In the genomic region with DNA sequence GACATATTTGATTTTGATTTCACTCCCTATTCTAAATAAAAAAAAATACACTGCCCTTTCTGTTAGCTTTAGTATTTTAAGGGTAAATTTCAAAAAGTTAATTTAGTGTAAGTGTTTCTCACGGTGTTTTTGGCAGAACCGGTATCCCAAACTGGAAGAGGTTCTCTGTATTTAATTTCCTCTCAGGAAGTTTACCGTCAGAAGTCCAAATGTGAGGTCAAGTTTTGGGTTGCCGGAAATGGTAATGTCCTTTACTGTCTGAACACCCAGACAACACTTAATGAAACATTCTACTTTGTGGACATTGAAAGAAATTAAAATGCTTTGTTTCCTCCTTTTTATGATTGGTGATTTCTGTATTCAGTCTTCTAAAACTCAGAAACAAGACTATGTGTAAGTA, we compare ENCODE assay signal across 16 cellular contexts.
DNase-seq lines count a peak whose midpoint lies in the region; ATAC-seq and TF ChIP-seq lines count a peak whose summit lies in the region.
"Had no signal": no experiment of that assay in that cellular context is flagged by ENCODE, and none has a peak within 500 bp of the region (broad histone marks: within the 10 kb centered on the region; RNA-seq: fewer than 3 reads in every experiment).

No MANE protein-coding gene starts in this region.

- DNase-seq in HCT116 (ENCODE audit: low read depth, low spot score) (no peak), RWPE2 (ENCODE audit: low spot score) (no peak), esophagus squamous epithelium (lab: John Stamatoyannopoulos, UW) (no peak), GOT3 (lab: John Stamatoyannopoulos, UW) (no peak), progenitor cell of endocrine pancreas (ENCODE audit: low spot score, unreplicated experiment) (no peak)
- DNase-seq in activated T-cell treated with anti-CD3 and anti-CD28 coated beads, Interleukin-2, amount 50 U/mL, for 1 hour, result no peak
- DNase-seq: C1 segment of cervical spinal cord; Caco-2; DMS53; H7; NCI-H1436 treated with DMSO at 0.1 percent for 48 hours; NCI-H2081 treated with DMSO at 0.1 percent for 48 hours; NCI-H526; NK-92 treated with Interleukin-12 subunit alpha and Interleukin-12 subunit beta, amount 100 ng/mL, for 24 hours had no signal

- no peak overlapping the region for H3K4me3 ChIP-seq in HCT116 (replicated peaks in 1 of 2; ENCODE audit: low read depth in 1 of 2, low read length in 2 of 2)
- no peak overlapping the region for H3K4me3 ChIP-seq in RWPE2 (ENCODE audit: severe bottlenecking)
- H3K4me3 ChIP-seq in esophagus squamous epithelium, result no peak overlapping the region
- H3K4me3 ChIP-seq in parathyroid adenoma (ENCODE audit: low read depth, low read length), result no peak overlapping the region

- H3K79me2 ChIP-seq in HCT116 (ENCODE audit: insufficient read depth, low read length) (no peaks in the 10 kb centered on the region), parathyroid adenoma (no peaks in the 10 kb centered on the region)

- TF ChIP-seq POLR2A in HCT116 (IDR thresholded peaks at IDR 0.05; ENCODE audit: borderline replicate concordance, extremely low read depth, insufficient read depth, insufficient read length) (no peak), esophagus squamous epithelium (IDR thresholded peaks at IDR 0.05) (no peak)

- no peak overlapping the region for H3K4me3 Mint-ChIP-seq in progenitor cell of endocrine pancreas (ENCODE audit: low read depth)

- H4K20me1 ChIP-seq in HCT116 (ENCODE audit: insufficient read depth), result no peaks in the 10 kb centered on the region

- H3K27ac Mint-ChIP-seq in progenitor cell of endocrine pancreas, result no peak overlapping the region

- H3K9me3 ChIP-seq in HCT116 (ENCODE audit: control insufficient read depth in 1 of 2, insufficient read depth in 1 of 2, low read depth in 1 of 2, low read length in 2 of 2), result no peaks in the 10 kb centered on the region
- no peaks in the 10 kb centered on the region for H3K9me3 ChIP-seq in RWPE2 (ENCODE audit: severe bottlenecking)
- no peaks in the 10 kb centered on the region for H3K9me3 ChIP-seq in esophagus squamous epithelium
- no peaks in the 10 kb centered on the region for H3K9me3 ChIP-seq in parathyroid adenoma (ENCODE audit: control insufficient read depth, low read length)
- H3K9me3 ChIP-seq: Caco-2 had no signal

- peak overlapping the region; percentile 10; the same call in 1 of the 2 replicates for H3K27ac ChIP-seq in HCT116 (ENCODE audit: low read depth, low read length)
- H3K27ac ChIP-seq in RWPE2 (ENCODE audit: poor library complexity, severe bottlenecking), result peak overlapping the region; percentile 92
- peak overlapping the region in 3 of 4 donors; percentile 5 to 57 (median 5) for H3K27ac ChIP-seq in esophagus squamous epithelium
- peak overlapping the region; percentile 36 for H3K27ac ChIP-seq in parathyroid adenoma

- H3K4me1 Mint-ChIP-seq in progenitor cell of endocrine pancreas (ENCODE audit: low read depth), result peaks cover 8% of the 10 kb centered on the region

- H3K9me2 ChIP-seq in HCT116 (ENCODE audit: insufficient read depth), result no peaks in the 10 kb centered on the region

- 55 to 77% methylated on average over 4 of the region's 4 CpGs for WGBS in esophagus squamous epithelium, 2 donors

- intact Hi-C loops in HCT116 (cut with micrococcal nuclease) (no loop called here), esophagus squamous epithelium (cut with DNase I) (no loop called here)

- no peaks in the 10 kb centered on the region for H3K27me3 Mint-ChIP-seq in progenitor cell of endocrine pancreas

- no peaks in the 10 kb centered on the region for H3K9me3 Mint-ChIP-seq in progenitor cell of endocrine pancreas (ENCODE audit: low read depth)

- RAD21 ChIA-PET in HCT116 (lab: Charles Lee; ENCODE audit: low non-redundant PET in 1 of 2, low total read pairs in 2 of 2, uncharacterized antibody in 2 of 2, unreplicated experiment in 2 of 2), result no interaction called here

- no peak for TF ChIP-seq CTCF in HCT116 (IDR thresholded peaks at IDR 0.05 in 2 of 3, conservative IDR thresholded peaks at IDR 0.05 in 1 of 3; ENCODE audit: borderline replicate concordance in 1 of 3, insufficient read depth in 1 of 3, low read depth in 2 of 3, low read length in 2 of 3)
- TF ChIP-seq CTCF in RWPE2 (IDR thresholded peaks at IDR 0.05; ENCODE audit: poor library complexity, severe bottlenecking), result no peak
- no peak for TF ChIP-seq CTCF in esophagus squamous epithelium (IDR thresholded peaks at IDR 0.05)
- no peak for TF ChIP-seq CTCF in parathyroid adenoma (IDR thresholded peaks at IDR 0.05)
- TF ChIP-seq CTCF in progenitor cell of endocrine pancreas (IDR thresholded peaks at IDR 0.05; ENCODE audit: unreplicated experiment), result no peak

- no peaks in the 10 kb centered on the region for H3K36me3 Mint-ChIP-seq in progenitor cell of endocrine pancreas (ENCODE audit: insufficient read depth)

- H3K4me1 ChIP-seq in HCT116 (ENCODE audit: control insufficient read depth in 1 of 2, insufficient read depth in 2 of 2, low read length in 2 of 2) (peaks cover 21 to 24% of the 10 kb centered on the region in 2 experiments), RWPE2 (ENCODE audit: insufficient read depth, poor library complexity, severe bottlenecking) (peaks cover 42% of the 10 kb centered on the region), esophagus squamous epithelium (peaks cover 0 to 26% (median 11%) of the 10 kb centered on the region in 3 donors), parathyroid adenoma (no peaks in the 10 kb centered on the region)

- H3K27me3 ChIP-seq in HCT116 (ENCODE audit: insufficient read depth, low read length) (no peaks in the 10 kb centered on the region), RWPE2 (ENCODE audit: insufficient read depth, poor library complexity, severe bottlenecking) (no peaks in the 10 kb centered on the region), esophagus squamous epithelium (no peaks in the 10 kb centered on the region), parathyroid adenoma (ENCODE audit: control insufficient read depth, insufficient read depth, low read length) (no peaks in the 10 kb centered on the region)

- no TSS peak for BruUV-seq in HCT116 (replicated peaks; lab: Mats Ljungman, UMichigan)

- H3K36me3 ChIP-seq in HCT116 (ENCODE audit: control insufficient read depth in 1 of 2, insufficient read depth in 2 of 2, low read length in 2 of 2) (no peaks in the 10 kb centered on the region), RWPE2 (ENCODE audit: low read depth) (no peaks in the 10 kb centered on the region), esophagus squamous epithelium (no peaks in the 10 kb centered on the region), parathyroid adenoma (ENCODE audit: control insufficient read depth, insufficient read depth, low read length) (no peaks in the 10 kb centered on the region)

- no peak for ATAC-seq in HCT116
- no peak for ATAC-seq in RWPE2 (ENCODE audit: low read depth)
- no peak for ATAC-seq in GM21447 (IDR thresholded peaks at IDR 0.05; ENCODE audit: unreplicated experiment)

- POLR2A ChIA-PET in HCT116 (lab: Charles Lee), result interaction anchor here (1.0 kb wide), 1 partner anchor 8 kb away, joined by 3 read pairs; no protein-coding TSS in a partner anchor

- H3K9ac ChIP-seq in HCT116 (ENCODE audit: low read length) (no peak overlapping the region), parathyroid adenoma (no peak overlapping the region)

- no peak for TF ChIP-seq RAD21 in HCT116 (IDR thresholded peaks at IDR 0.05; ENCODE audit: low read depth)

- peak overlapping the region; percentile 23; the same call in 1 of the 2 replicates for H3K4me2 ChIP-seq in HCT116 (ENCODE audit: low read length)
- H3K4me2 ChIP-seq in parathyroid adenoma (ENCODE audit: low read length), result no peak overlapping the region

- CTCF ChIA-PET in HCT116 (lab: Charles Lee), result no interaction called here

- H2AFZ ChIP-seq in HCT116 (ENCODE audit: low read depth, low read length, poor library complexity, severe bottlenecking) (peak overlapping the region; percentile 20), parathyroid adenoma (no peak overlapping the region)

TF ChIP-seq in HCT116, 20 proteins besides CTCF, POLR2A, EP300 and RAD21 (continues in another document):
- TF ChIP-seq ELF1 (IDR thresholded peaks at IDR 0.05; ENCODE audit: borderline replicate concordance, low read depth) (no peak), ZNF274 (IDR thresholded peaks at IDR 0.05; ENCODE audit: low read depth, low read length) (no peak), REST (IDR thresholded peaks at IDR 0.05; ENCODE audit: low read depth) (no peak)

Comparison
In these comparisons a context has a peak if more than half of its experiments do, and no peak if none do; other contexts are left out.
1. H3K27ac ChIP-seq: peak in every context shown above with its lines; median percentile 92 in RWPE2; 36 in parathyroid adenoma; 10 in HCT116; 5 in esophagus squamous epithelium.